1 cellular context compared by ENCODE assay signal in the genomic region with DNA sequence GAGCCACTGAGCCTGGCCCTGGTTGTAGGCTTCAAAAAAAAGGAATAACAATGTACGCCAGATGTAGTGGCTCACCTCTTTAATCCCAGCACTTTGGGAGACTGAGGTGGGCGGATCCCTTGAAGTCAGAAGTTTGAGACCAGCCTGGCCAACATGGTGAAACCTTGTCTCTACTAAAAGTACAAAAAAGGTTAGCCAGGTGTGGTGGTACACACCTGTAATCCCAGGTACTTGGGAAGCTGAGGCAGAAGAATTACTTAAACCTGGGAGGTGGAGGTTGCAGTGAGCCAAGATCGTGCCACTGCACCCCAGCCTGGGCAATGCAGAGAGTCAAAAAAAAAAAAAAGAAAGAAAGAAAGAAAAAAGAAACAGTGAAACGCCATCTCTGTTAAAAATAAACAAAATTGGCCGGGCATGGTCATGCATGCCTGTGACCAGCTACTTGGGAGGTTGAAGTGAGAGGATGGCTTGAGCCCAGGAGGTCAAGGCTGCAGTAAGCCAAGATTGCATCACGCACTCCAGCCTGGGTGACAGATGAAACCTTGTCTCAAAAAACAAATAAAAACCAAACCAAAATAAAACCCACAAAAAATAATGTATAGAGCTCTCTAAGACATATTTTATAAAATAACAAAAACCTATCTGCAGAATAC.
A peak's percentile ranks its signal among the peaks of the same experiment; 100 is the strongest.
TF ChIP-seq lines count a peak whose summit lies in the region.

No MANE protein-coding gene starts in this region.

TF ChIP-seq in HepG2, 621 proteins besides CTCF, POLR2A, EP300 and RAD21 (continued from another document and continues in another):
- TF ChIP-seq, protein P1, sequence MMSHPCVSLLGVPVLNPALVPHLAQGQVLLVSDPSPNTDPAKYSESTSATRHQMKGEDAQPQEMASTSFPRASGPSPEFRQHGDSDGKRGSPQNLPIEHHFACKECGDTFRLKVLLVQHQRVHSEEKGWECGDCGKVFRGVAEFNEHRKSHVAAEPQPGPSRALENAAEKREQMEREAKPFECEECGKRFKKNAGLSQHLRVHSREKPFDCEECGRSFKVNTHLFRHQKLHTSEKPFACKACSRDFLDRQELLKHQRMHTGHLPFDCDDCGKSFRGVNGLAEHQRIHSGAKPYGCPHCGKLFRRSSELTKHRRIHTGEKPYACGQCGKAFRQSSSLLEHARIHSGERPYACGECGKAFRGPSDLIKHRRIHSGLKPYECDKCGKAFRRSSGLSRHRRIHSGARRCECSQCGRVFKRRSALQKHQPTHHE (CRISPR knock-in tag; IDR thresholded peaks at IDR 0.05; ENCODE audit: borderline replicate concordance) = no peak
- TF ChIP-seq HNRNPL (IDR thresholded peaks at IDR 0.05; ENCODE audit: low read depth, low read length) (no peak), ZNF546 (CRISPR knock-in tag; conservative IDR thresholded peaks at IDR 0.05) (no peak), STAT5B (CRISPR knock-in tag; IDR thresholded peaks at IDR 0.05) (no peak), ZNF282 (IDR thresholded peaks at IDR 0.05; ENCODE audit: partially characterized antibody) (no peak), TBX2 (CRISPR knock-in tag; IDR thresholded peaks at IDR 0.05; ENCODE audit: borderline replicate concordance) (no peak), THAP11 (CRISPR knock-in tag; IDR thresholded peaks at IDR 0.05) (peak; percentile 62), PITX1 (CRISPR knock-in tag; IDR thresholded peaks at IDR 0.05) (peak; percentile 64; the same call in 1 of the 2 replicates), ZKSCAN5 (CRISPR knock-in tag; IDR thresholded peaks at IDR 0.05) (no peak), ZNF549 (CRISPR knock-in tag; IDR thresholded peaks at IDR 0.05) (no peak), ZNF577 (CRISPR knock-in tag; IDR thresholded peaks at IDR 0.05; ENCODE audit: borderline replicate concordance, low read depth) (no peak), ETV6 (CRISPR knock-in tag; conservative IDR thresholded peaks at IDR 0.05) (no peak), ZNF570 (CRISPR knock-in tag; IDR thresholded peaks at IDR 0.05; ENCODE audit: borderline replicate concordance) (no peak), ZNF101 (CRISPR knock-in tag; IDR thresholded peaks at IDR 0.05; ENCODE audit: borderline replicate concordance, low read depth) (no peak), PHF20 (CRISPR knock-in tag; IDR thresholded peaks at IDR 0.05) (no peak), ZNF263 (CRISPR knock-in tag; IDR thresholded peaks at IDR 0.05) (no peak), ZFP90 (CRISPR knock-in tag; IDR thresholded peaks at IDR 0.05; ENCODE audit: borderline replicate concordance) (no peak), PAWR (CRISPR knock-in tag; IDR thresholded peaks at IDR 0.05; ENCODE audit: borderline replicate concordance) (no peak), ZNF569 (CRISPR knock-in tag; IDR thresholded peaks at IDR 0.05; ENCODE audit: borderline replicate concordance) (no peak), YY1 (IDR thresholded peaks at IDR 0.05; ENCODE audit: insufficient read depth, insufficient replicate concordance, low read depth, low read length) (no peak), ZNF292 (CRISPR knock-in tag; IDR thresholded peaks at IDR 0.05; ENCODE audit: borderline replicate concordance, low read depth) (peak; percentile 27; the same call in 1 of the 2 replicates), ZNF619 (CRISPR knock-in tag; IDR thresholded peaks at IDR 0.05) (no peak), ZNF598 (CRISPR knock-in tag; IDR thresholded peaks at IDR 0.05; ENCODE audit: borderline replicate concordance) (no peak), ZNF547 (CRISPR knock-in tag; IDR thresholded peaks at IDR 0.05) (no peak), AKAP8 (CRISPR knock-in tag; IDR thresholded peaks at IDR 0.05) (no peak), KDM1A (CRISPR knock-in tag; IDR thresholded peaks at IDR 0.05) (no peak), SMYD3 (CRISPR knock-in tag; IDR thresholded peaks at IDR 0.05) (no peak), ZNF672 (CRISPR knock-in tag; IDR thresholded peaks at IDR 0.05) (no peak)
- TF ChIP-seq, protein P2, sequence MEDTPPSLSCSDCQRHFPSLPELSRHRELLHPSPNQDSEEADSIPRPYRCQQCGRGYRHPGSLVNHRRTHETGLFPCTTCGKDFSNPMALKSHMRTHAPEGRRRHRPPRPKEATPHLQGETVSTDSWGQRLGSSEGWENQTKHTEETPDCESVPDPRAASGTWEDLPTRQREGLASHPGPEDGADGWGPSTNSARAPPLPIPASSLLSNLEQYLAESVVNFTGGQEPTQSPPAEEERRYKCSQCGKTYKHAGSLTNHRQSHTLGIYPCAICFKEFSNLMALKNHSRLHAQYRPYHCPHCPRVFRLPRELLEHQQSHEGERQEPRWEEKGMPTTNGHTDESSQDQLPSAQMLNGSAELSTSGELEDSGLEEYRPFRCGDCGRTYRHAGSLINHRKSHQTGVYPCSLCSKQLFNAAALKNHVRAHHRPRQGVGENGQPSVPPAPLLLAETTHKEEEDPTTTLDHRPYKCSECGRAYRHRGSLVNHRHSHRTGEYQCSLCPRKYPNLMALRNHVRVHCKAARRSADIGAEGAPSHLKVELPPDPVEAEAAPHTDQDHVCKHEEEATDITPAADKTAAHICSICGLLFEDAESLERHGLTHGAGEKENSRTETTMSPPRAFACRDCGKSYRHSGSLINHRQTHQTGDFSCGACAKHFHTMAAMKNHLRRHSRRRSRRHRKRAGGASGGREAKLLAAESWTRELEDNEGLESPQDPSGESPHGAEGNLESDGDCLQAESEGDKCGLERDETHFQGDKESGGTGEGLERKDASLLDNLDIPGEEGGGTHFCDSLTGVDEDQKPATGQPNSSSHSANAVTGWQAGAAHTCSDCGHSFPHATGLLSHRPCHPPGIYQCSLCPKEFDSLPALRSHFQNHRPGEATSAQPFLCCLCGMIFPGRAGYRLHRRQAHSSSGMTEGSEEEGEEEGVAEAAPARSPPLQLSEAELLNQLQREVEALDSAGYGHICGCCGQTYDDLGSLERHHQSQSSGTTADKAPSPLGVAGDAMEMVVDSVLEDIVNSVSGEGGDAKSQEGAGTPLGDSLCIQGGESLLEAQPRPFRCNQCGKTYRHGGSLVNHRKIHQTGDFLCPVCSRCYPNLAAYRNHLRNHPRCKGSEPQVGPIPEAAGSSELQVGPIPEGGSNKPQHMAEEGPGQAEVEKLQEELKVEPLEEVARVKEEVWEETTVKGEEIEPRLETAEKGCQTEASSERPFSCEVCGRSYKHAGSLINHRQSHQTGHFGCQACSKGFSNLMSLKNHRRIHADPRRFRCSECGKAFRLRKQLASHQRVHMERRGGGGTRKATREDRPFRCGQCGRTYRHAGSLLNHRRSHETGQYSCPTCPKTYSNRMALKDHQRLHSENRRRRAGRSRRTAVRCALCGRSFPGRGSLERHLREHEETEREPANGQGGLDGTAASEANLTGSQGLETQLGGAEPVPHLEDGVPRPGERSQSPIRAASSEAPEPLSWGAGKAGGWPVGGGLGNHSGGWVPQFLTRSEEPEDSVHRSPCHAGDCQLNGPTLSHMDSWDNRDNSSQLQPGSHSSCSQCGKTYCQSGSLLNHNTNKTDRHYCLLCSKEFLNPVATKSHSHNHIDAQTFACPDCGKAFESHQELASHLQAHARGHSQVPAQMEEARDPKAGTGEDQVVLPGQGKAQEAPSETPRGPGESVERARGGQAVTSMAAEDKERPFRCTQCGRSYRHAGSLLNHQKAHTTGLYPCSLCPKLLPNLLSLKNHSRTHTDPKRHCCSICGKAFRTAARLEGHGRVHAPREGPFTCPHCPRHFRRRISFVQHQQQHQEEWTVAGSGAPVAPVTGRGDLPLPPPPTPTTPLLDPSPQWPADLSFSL (CRISPR knock-in tag; IDR thresholded peaks at IDR 0.05) = no peak
- TF ChIP-seq, protein P3, sequence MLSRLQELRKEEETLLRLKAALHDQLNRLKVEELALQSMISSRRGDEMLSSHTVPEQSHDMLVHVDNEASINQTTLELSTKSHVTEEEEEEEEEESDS (CRISPR knock-in tag; IDR thresholded peaks at IDR 0.05; ENCODE audit: borderline replicate concordance) = no peak
- TF ChIP-seq, protein P4, sequence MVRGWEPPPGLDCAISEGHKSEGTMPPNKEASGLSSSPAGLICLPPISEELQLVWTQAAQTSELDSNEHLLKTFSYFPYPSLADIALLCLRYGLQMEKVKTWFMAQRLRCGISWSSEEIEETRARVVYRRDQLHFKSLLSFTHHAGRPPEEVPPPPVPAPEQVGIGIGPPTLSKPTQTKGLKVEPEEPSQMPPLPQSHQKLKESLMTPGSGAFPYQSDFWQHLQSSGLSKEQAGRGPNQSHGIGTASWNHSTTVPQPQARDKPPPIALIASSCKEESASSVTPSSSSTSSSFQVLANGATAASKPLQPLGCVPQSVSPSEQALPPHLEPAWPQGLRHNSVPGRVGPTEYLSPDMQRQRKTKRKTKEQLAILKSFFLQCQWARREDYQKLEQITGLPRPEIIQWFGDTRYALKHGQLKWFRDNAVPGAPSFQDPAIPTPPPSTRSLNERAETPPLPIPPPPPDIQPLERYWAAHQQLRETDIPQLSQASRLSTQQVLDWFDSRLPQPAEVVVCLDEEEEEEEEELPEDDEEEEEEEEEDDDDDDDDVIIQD (CRISPR knock-in tag; IDR thresholded peaks at IDR 0.05; ENCODE audit: low read depth) = no peak
- TF ChIP-seq, protein P5, sequence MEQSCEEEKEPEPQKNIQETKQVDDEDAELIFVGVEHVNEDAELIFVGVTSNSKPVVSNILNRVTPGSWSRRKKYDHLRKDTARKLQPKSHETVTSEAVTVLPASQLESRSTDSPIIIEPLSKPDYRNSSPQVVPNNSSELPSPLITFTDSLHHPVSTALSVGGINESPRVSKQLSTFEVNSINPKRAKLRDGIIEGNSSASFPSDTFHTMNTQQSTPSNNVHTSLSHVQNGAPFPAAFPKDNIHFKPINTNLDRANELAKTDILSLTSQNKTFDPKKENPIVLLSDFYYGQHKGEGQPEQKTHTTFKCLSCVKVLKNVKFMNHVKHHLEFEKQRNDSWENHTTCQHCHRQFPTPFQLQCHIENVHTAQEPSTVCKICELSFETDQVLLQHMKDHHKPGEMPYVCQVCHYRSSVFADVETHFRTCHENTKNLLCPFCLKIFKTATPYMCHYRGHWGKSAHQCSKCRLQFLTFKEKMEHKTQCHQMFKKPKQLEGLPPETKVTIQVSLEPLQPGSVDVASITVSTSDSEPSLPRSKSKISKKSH (CRISPR knock-in tag; IDR thresholded peaks at IDR 0.05; ENCODE audit: borderline replicate concordance) = no peak
- TF ChIP-seq, protein P6, sequence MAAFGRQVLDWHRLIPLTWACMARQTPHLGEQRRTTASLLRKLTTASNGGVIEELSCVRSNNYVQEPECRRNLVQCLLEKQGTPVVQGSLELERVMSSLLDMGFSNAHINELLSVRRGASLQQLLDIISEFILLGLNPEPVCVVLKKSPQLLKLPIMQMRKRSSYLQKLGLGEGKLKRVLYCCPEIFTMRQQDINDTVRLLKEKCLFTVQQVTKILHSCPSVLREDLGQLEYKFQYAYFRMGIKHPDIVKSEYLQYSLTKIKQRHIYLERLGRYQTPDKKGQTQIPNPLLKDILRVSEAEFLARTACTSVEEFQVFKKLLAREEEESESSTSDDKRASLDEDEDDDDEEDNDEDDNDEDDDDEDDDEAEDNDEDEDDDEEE (CRISPR knock-in tag; IDR thresholded peaks at IDR 0.05) = 0 out of 2 replicates have a peak, but pooled peaks have one; percentile 36
- TF ChIP-seq, protein P7, sequence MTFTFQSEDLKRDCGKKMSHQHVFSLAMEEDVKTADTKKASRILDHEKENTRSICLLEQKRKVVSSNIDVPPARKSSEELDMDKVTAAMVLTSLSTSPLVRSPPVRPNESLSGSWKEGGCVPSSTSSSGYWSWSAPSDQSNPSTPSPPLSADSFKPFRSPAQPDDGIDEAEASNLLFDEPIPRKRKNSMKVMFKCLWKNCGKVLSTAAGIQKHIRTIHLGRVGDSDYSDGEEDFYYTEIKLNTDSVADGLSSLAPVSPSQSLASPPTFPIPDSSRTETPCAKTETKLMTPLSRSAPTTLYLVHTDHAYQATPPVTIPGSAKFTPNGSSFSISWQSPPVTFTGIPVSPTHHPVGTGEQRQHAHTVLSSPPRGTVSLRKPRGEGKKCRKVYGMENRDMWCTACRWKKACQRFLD (CRISPR knock-in tag; IDR thresholded peaks at IDR 0.05; ENCODE audit: borderline replicate concordance) = no peak
- TF ChIP-seq, protein P8, sequence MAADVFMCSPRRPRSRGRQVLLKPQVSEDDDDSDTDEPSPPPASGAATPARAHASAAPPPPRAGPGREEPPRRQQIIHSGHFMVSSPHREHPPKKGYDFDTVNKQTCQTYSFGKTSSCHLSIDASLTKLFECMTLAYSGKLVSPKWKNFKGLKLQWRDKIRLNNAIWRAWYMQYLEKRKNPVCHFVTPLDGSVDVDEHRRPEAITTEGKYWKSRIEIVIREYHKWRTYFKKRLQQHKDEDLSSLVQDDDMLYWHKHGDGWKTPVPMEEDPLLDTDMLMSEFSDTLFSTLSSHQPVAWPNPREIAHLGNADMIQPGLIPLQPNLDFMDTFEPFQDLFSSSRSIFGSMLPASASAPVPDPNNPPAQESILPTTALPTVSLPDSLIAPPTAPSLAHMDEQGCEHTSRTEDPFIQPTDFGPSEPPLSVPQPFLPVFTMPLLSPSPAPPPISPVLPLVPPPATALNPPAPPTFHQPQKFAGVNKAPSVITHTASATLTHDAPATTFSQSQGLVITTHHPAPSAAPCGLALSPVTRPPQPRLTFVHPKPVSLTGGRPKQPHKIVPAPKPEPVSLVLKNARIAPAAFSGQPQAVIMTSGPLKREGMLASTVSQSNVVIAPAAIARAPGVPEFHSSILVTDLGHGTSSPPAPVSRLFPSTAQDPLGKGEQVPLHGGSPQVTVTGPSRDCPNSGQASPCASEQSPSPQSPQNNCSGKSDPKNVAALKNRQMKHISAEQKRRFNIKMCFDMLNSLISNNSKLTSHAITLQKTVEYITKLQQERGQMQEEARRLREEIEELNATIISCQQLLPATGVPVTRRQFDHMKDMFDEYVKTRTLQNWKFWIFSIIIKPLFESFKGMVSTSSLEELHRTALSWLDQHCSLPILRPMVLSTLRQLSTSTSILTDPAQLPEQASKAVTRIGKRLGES (CRISPR knock-in tag; IDR thresholded peaks at IDR 0.05; ENCODE audit: borderline replicate concordance) = no peak
